Comparison of ENCODE assay signal across 9 cellular contexts in genomic region chr2:230989731-230990130, GRCh38. TPM values are rescaled to one million over a fixed set of nuclear protein-coding genes. Genes with fewer than 3 reads are reported as not detected.
"Had no signal": no experiment of that assay in that cellular context is flagged by ENCODE, and none has a peak within 500 bp of the region (broad histone marks: within the 10 kb centered on the region; RNA-seq: fewer than 3 reads in every experiment).

No MANE protein-coding gene starts in this region.

- DNase-seq: IMR-90, KBM-7, KG1 had no signal

- H3K27ac ChIP-seq: HL-60 had no signal

- H3K4me3 Mint-ChIP-seq: IgD-negative memory B cell had no signal

- FAIRE-seq: HepG2, HTR-8/SVneo had no signal

- H3K27ac Mint-ChIP-seq: IgD-negative memory B cell had no signal

- H3K9me3 Mint-ChIP-seq: IgD-negative memory B cell had no signal

- ATAC-seq: HepG2 had no signal

RNA-seq across cellular contexts. Expression of gene SPATA3, which starts 6.2 kb away (rescaled TPM):
- total RNA-seq: HepG2, HT-29, HT1080, IMR-90 had no signal
- polyA plus RNA-seq: HepG2, IgD-negative memory B cell, IMR-90 had no signal

RNA-seq across cellular contexts. Expression of gene C2orf72, which starts 47.6 kb away (rescaled TPM):
- polyA plus RNA-seq: IgD-negative memory B cell had no signal
